13 cellular contexts compared by ENCODE assay signal in the genomic region with DNA sequence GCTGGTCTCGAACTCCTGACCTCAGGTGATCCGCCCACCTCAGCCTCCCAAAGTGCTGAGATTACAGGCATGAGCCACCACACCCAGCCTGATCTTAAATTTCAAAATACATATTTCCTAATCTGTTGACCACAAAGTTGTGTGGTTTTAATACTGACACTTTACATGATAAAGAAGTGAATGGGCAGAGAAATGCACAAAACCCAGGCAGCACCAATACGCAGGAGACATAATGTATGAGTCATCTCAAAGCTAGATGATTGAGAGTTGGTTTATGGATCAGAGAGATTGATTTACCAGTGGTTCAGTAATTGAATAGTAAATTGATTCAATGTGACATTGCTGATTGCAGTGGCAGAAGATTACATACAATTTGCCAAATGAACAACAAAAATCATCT.
"Had no signal": no experiment of that assay in that cellular context is flagged by ENCODE, and none has a peak within 500 bp of the region (broad histone marks: within the 10 kb centered on the region; RNA-seq: fewer than 3 reads in every experiment).

No MANE protein-coding gene starts in this region.

- DNase-seq: activated CD4-positive, alpha-beta T cell treated with anti-CD3 and anti-CD28 coated beads, Interleukin-2, amount 10 ng/mL, durations not matched to agents 7 days and 5 days; activated CD8-positive, alpha-beta T cell treated with anti-CD3 and anti-CD28 coated beads, Interleukin-2, amount 10 ng/mL, durations not matched to agents 7 days and 5 days; activated effector memory CD4-positive, alpha-beta T cell treated with Interleukin-2 at 50 U/mL for 16 hours; activated naive CD4-positive, alpha-beta T cell treated with anti-CD3 and anti-CD28 coated beads, Interleukin-2, amount 50 U/mL, for 16 hours; activated T-cell treated with anti-CD3 and anti-CD28 coated beads, Interleukin-2, amount 50 U/mL, for 4 hours; dorsolateral prefrontal cortex; gastrocnemius medialis; head of caudate nucleus; left lung; midbrain; stimulated activated naive B cell treated with anti-CD40 and anti-IgM and Interleukin-4, amounts not matched to agents 10 μg/mL and 1 μg/mL and 100 μg/mL, for 72 hours had no signal

- H3K4me1 ChIP-seq: gastrocnemius medialis, parathyroid adenoma had no signal

- H2AFZ ChIP-seq: parathyroid adenoma had no signal

- H3K27ac ChIP-seq: dorsolateral prefrontal cortex, gastrocnemius medialis, left lung, parathyroid adenoma had no signal

- H3K9me3 ChIP-seq: gastrocnemius medialis, left lung had no signal

- FAIRE-seq: astrocyte had no signal

- H3K4me3 ChIP-seq: dorsolateral prefrontal cortex, gastrocnemius medialis, left lung had no signal

- H3K36me3 ChIP-seq: gastrocnemius medialis, left lung had no signal

- H3K79me2 ChIP-seq: parathyroid adenoma had no signal

- H3K9ac ChIP-seq: parathyroid adenoma had no signal

- H3K27me3 ChIP-seq: dorsolateral prefrontal cortex, gastrocnemius medialis, left lung had no signal
